Comparison of ENCODE assay signal across 18 cellular contexts in genomic region chr4:6349896-6350295, GRCh38.
A peak's percentile ranks its signal among the peaks of the same experiment; 100 is the strongest.
DNase-seq lines count a peak whose midpoint lies in the region; ATAC-seq and TF ChIP-seq lines count a peak whose summit lies in the region.
"Had no signal": no experiment of that assay in that cellular context is flagged by ENCODE, and none has a peak within 500 bp of the region (broad histone marks: within the 10 kb centered on the region; RNA-seq: fewer than 3 reads in every experiment).

No MANE protein-coding gene starts in this region.

- H3K9me1 ChIP-seq in IMR-90 (ENCODE audit: insufficient read depth, low read length): no peaks in the 10 kb centered on the region

- no peak overlapping the region for H4K5ac ChIP-seq in IMR-90 (ENCODE audit: low read depth, low read length)

- CTCF ChIA-PET in IMR-90 (lab: Yijun Ruan, JAX): interaction anchor here (1.1 kb wide), 1 partner anchor 22 kb away, joined by 3 read pairs; no protein-coding TSS in a partner anchor

- H3K4me3 Mint-ChIP-seq in immature natural killer cell: no peak overlapping the region
- H3K4me3 Mint-ChIP-seq: CD8-positive, alpha-beta memory T cell had no signal

- H2BK15ac ChIP-seq in IMR-90 (ENCODE audit: low read depth, low read length): no peak overlapping the region

- DNase-seq in NCI-H1694 treated with DMSO at 0.1 percent for 48 hours (lab: John Stamatoyannopoulos, UW) (peak; percentile 15), NCI-H1694 (lab: John Stamatoyannopoulos, UW) (no peak), IMR-90 (peak; percentile 10), fibroblast of the aortic adventitia (ENCODE audit: low read depth) (peak; percentile 63), stromal cell of bone marrow (ENCODE audit: low read depth) (peak; percentile 49), immature natural killer cell (no peak)
- DNase-seq in activated naive CD4-positive, alpha-beta T cell treated with anti-CD3 and anti-CD28 coated beads, Interleukin-2, amount 50 U/mL, for 16 hours: no peak
- no peak for DNase-seq in stimulated activated CD4-positive, alpha-beta T cell treated with anti-CD3 and anti-CD28 coated beads, Interleukin-2, amount 100 ng/mL, for 24 hours
- DNase-seq: CD8-positive, alpha-beta memory T cell; DMS 273 treated with DMSO at 0.1 percent for 48 hours; KBM-7; NCI-H1436; NCI-H2081 treated with DMSO at 0.1 percent for 48 hours; NCI-H510A treated with DMSO at 0.1 percent for 48 hours; Peyer's patch; SHP77; SK-N-SH had no signal

- no peak overlapping the region for H3K56ac ChIP-seq in IMR-90 (ENCODE audit: extremely low read depth, insufficient read depth, low read length)

- no peak overlapping the region for H3K27ac ChIP-seq in IMR-90 (ENCODE audit: insufficient read depth, low read length)
- H3K27ac ChIP-seq: 22Rv1, Peyer's patch had no signal

- dilution Hi-C loops in IMR-90 (cut with HindIII; ENCODE audit: low sequenced_read_pairs, unreplicated experiment): no loop called here

- no peaks in the 10 kb centered on the region for H3K9me3 ChIP-seq in IMR-90 (ENCODE audit: control insufficient read depth, insufficient read depth, low read length)
- H3K9me3 ChIP-seq: Peyer's patch, SK-N-SH had no signal

- no peak overlapping the region for H2BK5ac ChIP-seq in IMR-90 (ENCODE audit: low read depth, low read length, poor library complexity, severe bottlenecking)

- no peaks in the 10 kb centered on the region for H3K9me3 Mint-ChIP-seq in immature natural killer cell
- H3K9me3 Mint-ChIP-seq: CD8-positive, alpha-beta memory T cell had no signal

- TF ChIP-seq POLR2A in IMR-90 (IDR thresholded peaks at IDR 0.05; ENCODE audit: low read depth, low read length): no peak

- H2BK20ac ChIP-seq in IMR-90 (ENCODE audit: low read depth, low read length): no peak overlapping the region

- no peak overlapping the region for H3K4me3 ChIP-seq in IMR-90 (ENCODE audit: insufficient read depth, low read depth, low read length)
- no peak overlapping the region for H3K4me3 ChIP-seq in fibroblast of the aortic adventitia (ENCODE audit: low read depth, low read length)
- H3K4me3 ChIP-seq: Peyer's patch had no signal

- BruUV-seq in IMR-90 (replicated peaks; lab: Mats Ljungman, UMichigan): no TSS peak

- no peak for TF ChIP-seq RAD21 in IMR-90 (IDR thresholded peaks at IDR 0.05; ENCODE audit: low read length)

- H3K4me1 Mint-ChIP-seq in immature natural killer cell: peaks cover 1 to 4% of the 10 kb centered on the region in 2 donors

- no peak overlapping the region for H4K8ac ChIP-seq in IMR-90 (ENCODE audit: low read depth in 2 of 2, low read length in 2 of 2)

- H4K20me1 ChIP-seq in IMR-90 (ENCODE audit: insufficient read depth, low read length): no peaks in the 10 kb centered on the region

- H3K27ac Mint-ChIP-seq in immature natural killer cell: no peak overlapping the region

- H3K79me1 ChIP-seq in IMR-90 (ENCODE audit: low read depth in 1 of 2, low read length in 2 of 2): no peaks in the 10 kb centered on the region

- no peaks in the 10 kb centered on the region for H3K4me1 ChIP-seq in IMR-90 (ENCODE audit: control insufficient read depth, insufficient read depth, low read length)
- H3K4me1 ChIP-seq: Peyer's patch had no signal

- no peak overlapping the region for H3K4me2 ChIP-seq in IMR-90 (ENCODE audit: low read depth, low read length)
- H3K4me2 ChIP-seq: SK-N-SH had no signal

- H3K27me3 ChIP-seq in IMR-90 (ENCODE audit: control insufficient read depth, insufficient read depth, low read length): peaks cover 13% of the 10 kb centered on the region
- H3K27me3 ChIP-seq: Peyer's patch had no signal

- intact Hi-C loops in IMR-90 (cut with micrococcal nuclease): no loop called here

- no peaks in the 10 kb centered on the region for H3K36me3 ChIP-seq in IMR-90 (ENCODE audit: control insufficient read depth, insufficient read depth, low read length)
- H3K36me3 ChIP-seq: Peyer's patch had no signal

- POLR2A ChIA-PET in IMR-90 (lab: Charles Lee; ENCODE audit: unreplicated experiment): no interaction called here

- no peak overlapping the region for H2AK5ac ChIP-seq in IMR-90 (ENCODE audit: low read depth, low read length)

- no peak overlapping the region for H3K23ac ChIP-seq in IMR-90 (ENCODE audit: low read depth, low read length)

- H3K4ac ChIP-seq in IMR-90 (ENCODE audit: low read depth, low read length): no peak overlapping the region

- peaks cover 4 to 5% (median 4%) of the 10 kb centered on the region in 3 donors for H3K27me3 Mint-ChIP-seq in immature natural killer cell (ENCODE audit: low read depth in 3 of 3)

- no peak overlapping the region for H3K18ac ChIP-seq in IMR-90 (ENCODE audit: low read depth, low read length)

- WGBS in IMR-90 (ENCODE audit: extremely low coverage in 2 of 2, insufficient read length in 1 of 2), 2 experiments: 53% methylated on average over 2 of the region's 8 CpGs; no CpG with 5 or more reads in 1 of the 2 experiments

- ATAC-seq in IMR-90 (ENCODE audit: low read depth): no peak

- H4K91ac ChIP-seq in IMR-90 (ENCODE audit: insufficient read depth, low read depth, low read length): no peak overlapping the region

- in situ Hi-C loops in IMR-90 (cut with MboI; ENCODE audit: low sequenced_read_pairs): no loop called here

- H3K9ac ChIP-seq in IMR-90 (ENCODE audit: low read depth, low read length): no peak overlapping the region
- H3K9ac ChIP-seq: SK-N-SH had no signal

- no peak for TF ChIP-seq CTCF in IMR-90 (conservative IDR thresholded peaks at IDR 0.05; ENCODE audit: low read depth, low read length)
- no peak for TF ChIP-seq CTCF in fibroblast of the aortic adventitia (IDR thresholded peaks at IDR 0.05; ENCODE audit: insufficient read depth, low read length)

- no peaks in the 10 kb centered on the region for H3K36me3 Mint-ChIP-seq in immature natural killer cell
- H3K36me3 Mint-ChIP-seq: CD8-positive, alpha-beta memory T cell had no signal

- no peak overlapping the region for H2AK9ac ChIP-seq in IMR-90 (replicated peaks; ENCODE audit: low read depth, low read length, poor library complexity)

- no peak overlapping the region for H3K14ac ChIP-seq in IMR-90 (replicated peaks; ENCODE audit: low read depth, low read length)

- no peak overlapping the region for H2BK120ac ChIP-seq in IMR-90 (ENCODE audit: low read depth, low read length)

- no peak overlapping the region for H2AFZ ChIP-seq in IMR-90 (replicated peaks; ENCODE audit: low read length, poor library complexity)

TF ChIP-seq in IMR-90, 13 proteins besides CTCF, POLR2A, EP300 and RAD21:
- TF ChIP-seq MXI1 (IDR thresholded peaks at IDR 0.05; ENCODE audit: borderline replicate concordance, low read depth, low read length): no peak
- TF ChIP-seq BHLHE40 (IDR thresholded peaks at IDR 0.05; ENCODE audit: low read depth, low read length): no peak
- no peak for TF ChIP-seq FOS (IDR thresholded peaks at IDR 0.05; ENCODE audit: low read depth, low read length)
- no peak for TF ChIP-seq MAZ (IDR thresholded peaks at IDR 0.05; ENCODE audit: borderline replicate concordance, low read depth, low read length)
- no peak for TF ChIP-seq CHD1 (IDR thresholded peaks at IDR 0.05; ENCODE audit: low read depth, low read length)
- TF ChIP-seq NFE2L2 (IDR thresholded peaks at IDR 0.05; ENCODE audit: low read depth, low read length): no peak
- TF ChIP-seq CEBPB (IDR thresholded peaks at IDR 0.05; ENCODE audit: low read depth, low read length): no peak
- no peak for TF ChIP-seq RFX5 (IDR thresholded peaks at IDR 0.05; ENCODE audit: low read depth, low read length)
- no peak for TF ChIP-seq SMC3 (IDR thresholded peaks at IDR 0.05; ENCODE audit: low read depth, low read length)
- no peak for TF ChIP-seq USF2 (IDR thresholded peaks at IDR 0.05; ENCODE audit: low read depth, low read length)
- no peak for TF ChIP-seq RCOR1 (IDR thresholded peaks at IDR 0.05; ENCODE audit: insufficient replicate concordance, low read length)
- TF ChIP-seq MAFK (IDR thresholded peaks at IDR 0.05; ENCODE audit: low read depth, low read length): no peak
- TF ChIP-seq, protein P1, sequence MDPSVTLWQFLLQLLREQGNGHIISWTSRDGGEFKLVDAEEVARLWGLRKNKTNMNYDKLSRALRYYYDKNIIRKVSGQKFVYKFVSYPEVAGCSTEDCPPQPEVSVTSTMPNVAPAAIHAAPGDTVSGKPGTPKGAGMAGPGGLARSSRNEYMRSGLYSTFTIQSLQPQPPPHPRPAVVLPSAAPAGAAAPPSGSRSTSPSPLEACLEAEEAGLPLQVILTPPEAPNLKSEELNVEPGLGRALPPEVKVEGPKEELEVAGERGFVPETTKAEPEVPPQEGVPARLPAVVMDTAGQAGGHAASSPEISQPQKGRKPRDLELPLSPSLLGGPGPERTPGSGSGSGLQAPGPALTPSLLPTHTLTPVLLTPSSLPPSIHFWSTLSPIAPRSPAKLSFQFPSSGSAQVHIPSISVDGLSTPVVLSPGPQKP (IDR thresholded peaks at IDR 0.05; ENCODE audit: borderline replicate concordance, low read depth, low read length): no peak

Comparison
In these comparisons a context has a peak if more than half of its experiments do, and no peak if none do; other contexts are left out.
1. DNase-seq: peak in NCI-H1694 treated with DMSO at 0.1 percent for 48 hours (single experiment), IMR-90 (single experiment), fibroblast of the aortic adventitia (single experiment) and stromal cell of bone marrow (single experiment); none in NCI-H1694 (single experiment), immature natural killer cell (0 of 3), activated naive CD4-positive, alpha-beta T cell treated with anti-CD3 and anti-CD28 coated beads, Interleukin-2, amount 50 U/mL, for 16 hours (single experiment) and stimulated activated CD4-positive, alpha-beta T cell treated with anti-CD3 and anti-CD28 coated beads, Interleukin-2, amount 100 ng/mL, for 24 hours (0 of 2).